1 cellular context compared by ENCODE assay signal in the genomic region with DNA sequence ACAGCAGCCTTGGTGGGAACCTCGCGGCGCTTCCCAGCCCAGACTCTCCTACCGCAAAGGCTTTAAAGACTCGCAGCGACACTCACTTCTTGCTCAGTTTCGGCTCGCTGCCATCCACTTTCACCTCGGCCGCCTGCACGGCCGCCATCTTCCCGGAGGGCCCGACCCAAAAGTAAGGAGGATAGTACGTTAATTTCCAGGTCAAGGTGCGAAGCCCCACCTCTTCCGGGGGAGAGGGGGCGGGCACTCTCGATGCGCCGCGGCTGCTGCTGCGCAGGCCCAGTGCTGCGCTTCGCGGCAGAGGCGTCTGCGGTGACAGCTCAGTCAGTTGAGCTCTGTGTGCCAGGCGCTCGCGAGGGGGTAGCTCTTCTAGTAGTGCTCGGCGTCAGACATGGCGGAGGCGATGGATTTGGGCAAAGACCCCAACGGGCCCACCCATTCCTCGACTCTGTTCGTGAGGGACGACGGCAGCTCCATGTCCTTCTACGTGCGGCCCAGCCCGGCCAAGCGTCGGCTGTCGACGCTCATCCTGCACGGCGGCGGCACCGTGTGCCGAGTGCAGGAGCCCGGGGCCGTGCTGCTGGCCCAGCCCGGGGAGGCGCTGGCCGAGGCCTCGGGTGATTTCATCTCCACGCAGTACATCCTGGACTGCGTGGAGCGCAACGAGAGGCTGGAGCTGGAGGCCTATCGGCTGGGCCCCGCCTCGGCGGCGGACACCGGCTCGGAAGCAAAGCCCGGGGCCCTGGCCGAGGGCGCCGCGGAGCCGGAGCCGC.
TF ChIP-seq lines count a peak whose summit lies in the region.

Gene KARS1, minus strand, starts transcription at position 174 of the 773 bp plus-strand sequence. Its CDS starts 26 bp downstream, at position 148.
A gene with protein sequence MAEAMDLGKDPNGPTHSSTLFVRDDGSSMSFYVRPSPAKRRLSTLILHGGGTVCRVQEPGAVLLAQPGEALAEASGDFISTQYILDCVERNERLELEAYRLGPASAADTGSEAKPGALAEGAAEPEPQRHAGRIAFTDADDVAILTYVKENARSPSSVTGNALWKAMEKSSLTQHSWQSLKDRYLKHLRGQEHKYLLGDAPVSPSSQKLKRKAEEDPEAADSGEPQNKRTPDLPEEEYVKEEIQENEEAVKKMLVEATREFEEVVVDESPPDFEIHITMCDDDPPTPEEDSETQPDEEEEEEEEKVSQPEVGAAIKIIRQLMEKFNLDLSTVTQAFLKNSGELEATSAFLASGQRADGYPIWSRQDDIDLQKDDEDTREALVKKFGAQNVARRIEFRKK (plus strand): TSS at position 282 of the 773 bp plus-strand sequence. CDS start 110 bp downstream, at position 392.

TF ChIP-seq in GM12878, 131 proteins besides CTCF, POLR2A, EP300 and RAD21 (continued from another document and continues in another):
- TF ChIP-seq, protein P1, sequence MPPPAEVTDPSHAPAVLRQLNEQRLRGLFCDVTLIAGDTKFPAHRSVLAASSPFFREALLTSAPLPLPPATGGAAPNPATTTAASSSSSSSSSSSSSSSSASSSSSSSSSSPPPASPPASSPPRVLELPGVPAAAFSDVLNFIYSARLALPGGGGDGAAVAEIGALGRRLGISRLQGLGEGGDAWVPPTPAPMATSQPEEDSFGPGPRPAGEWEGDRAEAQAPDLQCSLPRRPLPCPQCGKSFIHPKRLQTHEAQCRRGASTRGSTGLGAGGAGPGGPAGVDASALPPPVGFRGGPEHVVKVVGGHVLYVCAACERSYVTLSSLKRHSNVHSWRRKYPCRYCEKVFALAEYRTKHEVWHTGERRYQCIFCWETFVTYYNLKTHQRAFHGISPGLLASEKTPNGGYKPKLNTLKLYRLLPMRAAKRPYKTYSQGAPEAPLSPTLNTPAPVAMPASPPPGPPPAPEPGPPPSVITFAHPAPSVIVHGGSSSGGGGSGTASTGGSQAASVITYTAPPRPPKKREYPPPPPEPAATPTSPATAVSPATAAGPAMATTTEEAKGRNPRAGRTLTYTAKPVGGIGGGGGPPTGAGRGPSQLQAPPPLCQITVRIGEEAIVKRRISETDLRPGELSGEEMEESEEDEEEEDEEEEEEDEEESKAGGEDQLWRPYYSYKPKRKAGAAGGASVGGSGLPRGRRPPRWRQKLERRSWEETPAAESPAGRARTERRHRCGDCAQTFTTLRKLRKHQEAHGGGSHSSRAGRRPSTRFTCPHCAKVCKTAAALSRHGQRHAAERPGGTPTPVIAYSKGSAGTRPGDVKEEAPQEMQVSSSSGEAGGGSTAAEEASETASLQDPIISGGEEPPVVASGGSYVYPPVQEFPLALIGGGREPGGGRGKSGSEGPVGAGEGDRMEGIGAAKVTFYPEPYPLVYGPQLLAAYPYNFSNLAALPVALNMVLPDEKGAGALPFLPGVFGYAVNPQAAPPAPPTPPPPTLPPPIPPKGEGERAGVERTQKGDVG (CRISPR knock-in tag; IDR thresholded peaks at IDR 0.05): no peak
- TF ChIP-seq, protein P2, sequence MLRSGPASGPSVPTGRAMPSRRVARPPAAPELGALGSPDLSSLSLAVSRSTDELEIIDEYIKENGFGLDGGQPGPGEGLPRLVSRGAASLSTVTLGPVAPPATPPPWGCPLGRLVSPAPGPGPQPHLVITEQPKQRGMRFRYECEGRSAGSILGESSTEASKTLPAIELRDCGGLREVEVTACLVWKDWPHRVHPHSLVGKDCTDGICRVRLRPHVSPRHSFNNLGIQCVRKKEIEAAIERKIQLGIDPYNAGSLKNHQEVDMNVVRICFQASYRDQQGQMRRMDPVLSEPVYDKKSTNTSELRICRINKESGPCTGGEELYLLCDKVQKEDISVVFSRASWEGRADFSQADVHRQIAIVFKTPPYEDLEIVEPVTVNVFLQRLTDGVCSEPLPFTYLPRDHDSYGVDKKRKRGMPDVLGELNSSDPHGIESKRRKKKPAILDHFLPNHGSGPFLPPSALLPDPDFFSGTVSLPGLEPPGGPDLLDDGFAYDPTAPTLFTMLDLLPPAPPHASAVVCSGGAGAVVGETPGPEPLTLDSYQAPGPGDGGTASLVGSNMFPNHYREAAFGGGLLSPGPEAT (IDR thresholded peaks at IDR 0.05; ENCODE audit: low read depth): peak; percentile 96
- TF ChIP-seq CBFB (IDR thresholded peaks at IDR 0.05; ENCODE audit: low read depth): peak; percentile 73; the same call in 1 of the 2 replicates
- TF ChIP-seq TAF1 (IDR thresholded peaks at IDR 0.05; ENCODE audit: borderline replicate concordance, low read depth, low read length): peak; percentile 95
- TF ChIP-seq, protein P3, sequence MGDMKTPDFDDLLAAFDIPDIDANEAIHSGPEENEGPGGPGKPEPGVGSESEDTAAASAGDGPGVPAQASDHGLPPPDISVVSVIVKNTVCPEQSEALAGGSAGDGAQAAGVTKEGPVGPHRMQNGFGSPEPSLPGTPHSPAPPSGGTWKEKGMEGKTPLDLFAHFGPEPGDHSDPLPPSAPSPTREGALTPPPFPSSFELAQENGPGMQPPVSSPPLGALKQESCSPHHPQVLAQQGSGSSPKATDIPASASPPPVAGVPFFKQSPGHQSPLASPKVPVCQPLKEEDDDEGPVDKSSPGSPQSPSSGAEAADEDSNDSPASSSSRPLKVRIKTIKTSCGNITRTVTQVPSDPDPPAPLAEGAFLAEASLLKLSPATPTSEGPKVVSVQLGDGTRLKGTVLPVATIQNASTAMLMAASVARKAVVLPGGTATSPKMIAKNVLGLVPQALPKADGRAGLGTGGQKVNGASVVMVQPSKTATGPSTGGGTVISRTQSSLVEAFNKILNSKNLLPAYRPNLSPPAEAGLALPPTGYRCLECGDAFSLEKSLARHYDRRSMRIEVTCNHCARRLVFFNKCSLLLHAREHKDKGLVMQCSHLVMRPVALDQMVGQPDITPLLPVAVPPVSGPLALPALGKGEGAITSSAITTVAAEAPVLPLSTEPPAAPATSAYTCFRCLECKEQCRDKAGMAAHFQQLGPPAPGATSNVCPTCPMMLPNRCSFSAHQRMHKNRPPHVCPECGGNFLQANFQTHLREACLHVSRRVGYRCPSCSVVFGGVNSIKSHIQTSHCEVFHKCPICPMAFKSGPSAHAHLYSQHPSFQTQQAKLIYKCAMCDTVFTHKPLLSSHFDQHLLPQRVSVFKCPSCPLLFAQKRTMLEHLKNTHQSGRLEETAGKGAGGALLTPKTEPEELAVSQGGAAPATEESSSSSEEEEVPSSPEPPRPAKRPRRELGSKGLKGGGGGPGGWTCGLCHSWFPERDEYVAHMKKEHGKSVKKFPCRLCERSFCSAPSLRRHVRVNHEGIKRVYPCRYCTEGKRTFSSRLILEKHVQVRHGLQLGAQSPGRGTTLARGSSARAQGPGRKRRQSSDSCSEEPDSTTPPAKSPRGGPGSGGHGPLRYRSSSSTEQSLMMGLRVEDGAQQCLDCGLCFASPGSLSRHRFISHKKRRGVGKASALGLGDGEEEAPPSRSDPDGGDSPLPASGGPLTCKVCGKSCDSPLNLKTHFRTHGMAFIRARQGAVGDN (IDR thresholded peaks at IDR 0.05): peak; percentile 81; the same call in 1 of the 2 replicates
- TF ChIP-seq, protein P4, sequence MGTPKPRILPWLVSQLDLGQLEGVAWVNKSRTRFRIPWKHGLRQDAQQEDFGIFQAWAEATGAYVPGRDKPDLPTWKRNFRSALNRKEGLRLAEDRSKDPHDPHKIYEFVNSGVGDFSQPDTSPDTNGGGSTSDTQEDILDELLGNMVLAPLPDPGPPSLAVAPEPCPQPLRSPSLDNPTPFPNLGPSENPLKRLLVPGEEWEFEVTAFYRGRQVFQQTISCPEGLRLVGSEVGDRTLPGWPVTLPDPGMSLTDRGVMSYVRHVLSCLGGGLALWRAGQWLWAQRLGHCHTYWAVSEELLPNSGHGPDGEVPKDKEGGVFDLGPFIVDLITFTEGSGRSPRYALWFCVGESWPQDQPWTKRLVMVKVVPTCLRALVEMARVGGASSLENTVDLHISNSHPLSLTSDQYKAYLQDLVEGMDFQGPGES (IDR thresholded peaks at IDR 0.05): no peak
- TF ChIP-seq HCFC1 (IDR thresholded peaks at IDR 0.05; ENCODE audit: low read length): peak; percentile 68
- 0 out of 2 replicates have a peak, but pooled peaks have one; percentile 74 for TF ChIP-seq NBN (IDR thresholded peaks at IDR 0.05)
- 0 out of 2 replicates have a peak, but pooled peaks have one; percentile 44 for TF ChIP-seq ZNF207 (IDR thresholded peaks at IDR 0.05; ENCODE audit: borderline replicate concordance)
- peak; percentile 60 for TF ChIP-seq HDAC6 (IDR thresholded peaks at IDR 0.05; ENCODE audit: unreplicated experiment)
- TF ChIP-seq PKNOX1 (IDR thresholded peaks at IDR 0.05): peak; percentile 89
- no peak for TF ChIP-seq ZZZ3 (IDR thresholded peaks at IDR 0.05; ENCODE audit: control insufficient read depth, insufficient read length, low read depth)
- TF ChIP-seq, protein P5, sequence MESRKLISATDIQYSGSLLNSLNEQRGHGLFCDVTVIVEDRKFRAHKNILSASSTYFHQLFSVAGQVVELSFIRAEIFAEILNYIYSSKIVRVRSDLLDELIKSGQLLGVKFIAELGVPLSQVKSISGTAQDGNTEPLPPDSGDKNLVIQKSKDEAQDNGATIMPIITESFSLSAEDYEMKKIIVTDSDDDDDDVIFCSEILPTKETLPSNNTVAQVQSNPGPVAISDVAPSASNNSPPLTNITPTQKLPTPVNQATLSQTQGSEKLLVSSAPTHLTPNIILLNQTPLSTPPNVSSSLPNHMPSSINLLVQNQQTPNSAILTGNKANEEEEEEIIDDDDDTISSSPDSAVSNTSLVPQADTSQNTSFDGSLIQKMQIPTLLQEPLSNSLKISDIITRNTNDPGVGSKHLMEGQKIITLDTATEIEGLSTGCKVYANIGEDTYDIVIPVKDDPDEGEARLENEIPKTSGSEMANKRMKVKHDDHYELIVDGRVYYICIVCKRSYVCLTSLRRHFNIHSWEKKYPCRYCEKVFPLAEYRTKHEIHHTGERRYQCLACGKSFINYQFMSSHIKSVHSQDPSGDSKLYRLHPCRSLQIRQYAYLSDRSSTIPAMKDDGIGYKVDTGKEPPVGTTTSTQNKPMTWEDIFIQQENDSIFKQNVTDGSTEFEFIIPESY (IDR thresholded peaks at IDR 0.05): no peak
- TF ChIP-seq BHLHE40 (IDR thresholded peaks at IDR 0.05; ENCODE audit: borderline replicate concordance in 1 of 2, low read depth in 2 of 2, low read length in 1 of 2): 0 out of 4 replicates have a peak, but pooled peaks of 1 of the 2 experiments have one; percentile 3
- peak; percentile 61; the same call in 1 of the 2 replicates for TF ChIP-seq CHD1 (IDR thresholded peaks at IDR 0.05; ENCODE audit: low read depth, low read length)
- peak; percentile 97 for TF ChIP-seq NR2C1 (IDR thresholded peaks at IDR 0.05)
- peak; percentile 92 for TF ChIP-seq MXI1 (IDR thresholded peaks at IDR 0.05; ENCODE audit: low read depth, low read length)
- peak; percentile 66 for TF ChIP-seq MLLT1 (IDR thresholded peaks at IDR 0.05)
- TF ChIP-seq NFYA (IDR thresholded peaks at IDR 0.05; ENCODE audit: borderline replicate concordance, low read depth, low read length): no peak
- TF ChIP-seq NKRF (conservative IDR thresholded peaks at IDR 0.05): peak; percentile 69
- peak; percentile 86; the same call in 1 of the 2 replicates for TF ChIP-seq PML (IDR thresholded peaks at IDR 0.05; ENCODE audit: low read length)
- peak; percentile 95 for TF ChIP-seq NRF1 (conservative IDR thresholded peaks at IDR 0.05; ENCODE audit: low read depth, low read length)
- TF ChIP-seq RUNX3 (IDR thresholded peaks at IDR 0.05; ENCODE audit: low read length): peak; percentile 78
- peak; percentile 64; the same call in 1 of the 2 replicates for TF ChIP-seq IKZF1 (conservative IDR thresholded peaks at IDR 0.05)
- TF ChIP-seq LARP7 (IDR thresholded peaks at IDR 0.05): peak; percentile 93
